ENCODE assay signal across 15 cellular contexts in the genomic region with DNA sequence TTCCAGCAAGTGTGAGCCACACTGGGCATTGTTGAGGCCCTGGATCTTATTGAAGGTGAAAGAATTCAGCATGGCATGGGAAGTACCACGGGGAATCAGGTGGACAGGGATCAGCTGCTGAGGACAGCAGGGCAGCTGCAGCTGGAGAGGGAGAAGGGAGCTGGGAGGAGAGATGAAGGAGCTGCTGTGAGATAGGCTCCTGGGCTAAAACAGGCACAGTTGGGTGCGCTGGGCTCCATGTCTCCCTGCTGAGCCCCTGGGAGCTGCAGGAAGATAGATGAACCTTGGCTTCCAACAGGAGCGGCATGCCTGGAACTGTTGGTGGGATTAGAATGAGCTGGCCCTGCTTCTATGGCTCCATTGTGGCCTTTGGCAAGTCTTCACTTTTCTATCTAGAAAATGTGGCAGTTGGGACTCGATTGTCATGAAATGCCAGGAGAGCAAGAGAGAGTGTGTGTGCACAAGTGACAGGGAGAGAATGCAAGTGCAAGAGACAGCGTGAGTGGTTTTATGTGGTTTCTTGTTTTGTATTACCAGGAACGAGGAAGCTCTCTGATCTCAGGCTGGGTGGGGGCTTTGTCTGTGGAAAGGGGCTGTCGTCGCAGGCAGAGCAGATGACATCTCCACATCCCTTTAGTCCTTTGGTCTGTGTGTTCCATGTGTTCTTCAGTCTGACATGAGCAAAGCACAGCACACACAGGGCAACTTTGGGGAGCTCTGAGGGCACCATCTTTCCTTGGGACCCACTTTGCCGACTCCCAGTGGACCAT. TPM values are rescaled to one million over a fixed set of nuclear protein-coding genes. Genes with fewer than 3 reads are reported as not detected.
DNase-seq lines count a peak whose midpoint lies in the region; ATAC-seq, FAIRE-seq and TF ChIP-seq lines count a peak whose summit lies in the region.
"Had no signal": no experiment of that assay in that cellular context is flagged by ENCODE, and none has a peak within 500 bp of the region (broad histone marks: within the 10 kb centered on the region; RNA-seq: fewer than 3 reads in every experiment).

No MANE protein-coding gene starts in this region.

- ATAC-seq in CD4-positive, alpha-beta T cell (ENCODE audit: poor library complexity) = peak; percentile 91
- peak; percentile 23 to 35 for ATAC-seq in activated T-cell treated with anti-CD3 and anti-CD28 coated beads, Interleukin-2, amount 50 U/mL, for 72 hours (replicated peaks in 1 of 2)
- ATAC-seq in HG02588 (IDR thresholded peaks at IDR 0.05; ENCODE audit: unreplicated experiment) (no peak), GM19455 (IDR thresholded peaks at IDR 0.05; ENCODE audit: unreplicated experiment) (no peak)
- ATAC-seq: gastrocnemius medialis had no signal

- POLR2A ChIA-PET in CD4-positive, alpha-beta T cell (lab: Charles Lee) = interaction anchor here (0.6 to 1.8 kb wide), 9 partner anchors 14 to 134 kb away, joined by 3 to 13 read pairs (median 4); a partner anchor contains a TSS

- H3K27me3 Mint-ChIP-seq in CD4-positive, alpha-beta T cell = no peaks in the 10 kb centered on the region
- H3K27me3 Mint-ChIP-seq in activated T-cell treated with anti-CD3 and anti-CD28 coated beads, Interleukin-2, amount 50 U/mL, for 72 hours (ENCODE audit: low read depth) = no peaks in the 10 kb centered on the region

- peak overlapping the region; percentile 82 for H3K27ac Mint-ChIP-seq in CD4-positive, alpha-beta T cell
- H3K27ac Mint-ChIP-seq in activated T-cell treated with anti-CD3 and anti-CD28 coated beads, Interleukin-2, amount 50 U/mL, for 72 hours = peak overlapping the region; percentile 89

- peak overlapping the region; percentile 54 for H3K4me3 Mint-ChIP-seq in CD4-positive, alpha-beta T cell
- H3K4me3 Mint-ChIP-seq in activated T-cell treated with anti-CD3 and anti-CD28 coated beads, Interleukin-2, amount 50 U/mL, for 72 hours = peak overlapping the region; percentile 85 to 90
- H3K4me3 Mint-ChIP-seq: neural crest cell had no signal

- in situ Hi-C loops in G401 (cut with HindIII; ENCODE audit: low sequenced_read_pairs) = no loop called here

- DNase-seq in CD4-positive, alpha-beta T cell = peak in 9 of 10 experiments; percentile 15 to 70 (median 48)
- peak; percentile 18 for DNase-seq in G401 (ENCODE audit: low spot score)
- DNase-seq in activated T-cell treated with anti-CD3 and anti-CD28 coated beads, Interleukin-2, amount 50 U/mL, for 72 hours = no peak
- peak; percentile 41 for DNase-seq in islet precursor cell
- DNase-seq in frontal cortex (ENCODE audit: low spot score in 2 of 2) = no peak
- DNase-seq: BE2C, gastrocnemius medialis, NCI-H1436 treated with DMSO at 0.1 percent for 48 hours, NCI-H345, retina had no signal

- peak overlapping the region; percentile 48 for H3K27ac ChIP-seq in CD4-positive, alpha-beta T cell (ENCODE audit: low read depth, low read length)
- H3K27ac ChIP-seq: gastrocnemius medialis, thoracic aorta had no signal

- FAIRE-seq in frontal cortex (lab: Jason Lieb, UNC) = no peak
- FAIRE-seq: endothelial cell of umbilical vein had no signal

- peaks cover 79% of the 10 kb centered on the region for H3K4me1 Mint-ChIP-seq in CD4-positive, alpha-beta T cell (ENCODE audit: low read depth)
- H3K4me1 Mint-ChIP-seq in activated T-cell treated with anti-CD3 and anti-CD28 coated beads, Interleukin-2, amount 50 U/mL, for 72 hours (ENCODE audit: low read depth) = peaks cover 52% of the 10 kb centered on the region

- CTCF ChIA-PET in CD4-positive, alpha-beta T cell (lab: Charles Lee) = interaction anchor here (0.8 kb wide), 1 partner anchor 15 kb away, joined by 4 read pairs; no protein-coding TSS in a partner anchor

- H3K9me3 ChIP-seq in CD4-positive, alpha-beta T cell (ENCODE audit: control insufficient read depth, low read length) = no peaks in the 10 kb centered on the region
- H3K9me3 ChIP-seq: BE2C, gastrocnemius medialis, thoracic aorta had no signal

- no peaks in the 10 kb centered on the region for H3K9me3 Mint-ChIP-seq in CD4-positive, alpha-beta T cell
- H3K9me3 Mint-ChIP-seq in activated T-cell treated with anti-CD3 and anti-CD28 coated beads, Interleukin-2, amount 50 U/mL, for 72 hours = no peaks in the 10 kb centered on the region
- H3K9me3 Mint-ChIP-seq: neural crest cell had no signal

- no peak for TF ChIP-seq CTCF in CD4-positive, alpha-beta T cell (IDR thresholded peaks at IDR 0.05)

- intact Hi-C loops in CD4-positive, alpha-beta T cell (cut with DNase I, micrococcal nuclease) = loop anchor here in 1 of 2 experiments (2.0 kb wide), 1 partner anchor 20 kb away; a partner anchor contains a TSS

- H3K36me3 Mint-ChIP-seq in CD4-positive, alpha-beta T cell (ENCODE audit: low read depth) = peaks cover 6% of the 10 kb centered on the region
- H3K36me3 Mint-ChIP-seq in activated T-cell treated with anti-CD3 and anti-CD28 coated beads, Interleukin-2, amount 50 U/mL, for 72 hours (ENCODE audit: insufficient read depth in 2 of 2) = no peaks in the 10 kb centered on the region

- no peaks in the 10 kb centered on the region for H3K27me3 ChIP-seq in CD4-positive, alpha-beta T cell (ENCODE audit: control insufficient read depth, insufficient read depth, low read length)
- H3K27me3 ChIP-seq: BE2C, gastrocnemius medialis had no signal

RNA-seq across cellular contexts. Expression of a gene that starts 20.4 kb away (rescaled TPM):
- 10 to 100 TPM; 12.8 to 13.0 TPM for total RNA-seq in CD4-positive, alpha-beta T cell
- total RNA-seq in G401 (2014; rRNA removed; shearing (Covaris generic)) = 1.7 and 2.4 TPM in 2 replicates
- 1 to 10 TPM; 7.1 to 7.8 TPM for total RNA-seq in activated T-cell treated with anti-CD3 and anti-CD28 coated beads, Interleukin-2, amount 50 U/mL, for 72 hours
- 21.6 TPM for total RNA-seq in frontal cortex

RNA-seq across cellular contexts. Expression of a gene that starts 42.5 kb away (rescaled TPM):
- 1 to 10 TPM; 1.2 to 1.3 TPM for total RNA-seq in CD4-positive, alpha-beta T cell
- 0.49 and 2.0 TPM in 2 replicates for total RNA-seq in G401 (2014; rRNA removed; shearing (Covaris generic))
- total RNA-seq in activated T-cell treated with anti-CD3 and anti-CD28 coated beads, Interleukin-2, amount 50 U/mL, for 72 hours = 10 to 100 TPM; 11.0 to 11.5 TPM
- total RNA-seq in frontal cortex = 3.3 TPM

Comparison
In these comparisons a context has a peak if more than half of its experiments do, and no peak if none do; other contexts are left out.
1. ATAC-seq: peak in CD4-positive, alpha-beta T cell (single experiment) and activated T-cell treated with anti-CD3 and anti-CD28 coated beads, Interleukin-2, amount 50 U/mL, for 72 hours (2 of 2); none in HG02588 (single experiment) and GM19455 (single experiment).
2. DNase-seq: peak in CD4-positive, alpha-beta T cell (9 of 10), G401 (single experiment) and islet precursor cell (single experiment); none in activated T-cell treated with anti-CD3 and anti-CD28 coated beads, Interleukin-2, amount 50 U/mL, for 72 hours (0 of 2) and frontal cortex (0 of 2).